Comparison of ENCODE assay signal across 10 cellular contexts in the genomic region with DNA sequence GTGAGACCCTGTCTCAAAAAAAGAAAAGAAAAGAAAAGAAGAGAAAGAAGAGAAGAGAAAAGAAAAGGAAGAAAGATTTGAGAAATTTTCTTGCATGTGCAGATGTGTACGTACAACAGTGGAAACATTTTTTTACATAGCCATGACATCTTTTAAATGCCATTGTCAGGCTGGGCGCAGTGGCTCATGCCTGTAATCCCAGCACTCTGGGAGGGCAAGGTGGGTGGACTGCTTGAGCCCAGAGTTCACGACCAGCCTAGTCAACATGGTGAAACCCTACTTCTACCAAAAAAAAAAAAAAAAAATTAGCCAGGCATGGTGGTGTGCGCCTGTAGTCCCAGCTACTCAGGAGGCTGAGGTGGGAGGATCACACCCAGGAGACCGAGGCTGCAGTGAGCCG. TPM values are rescaled to one million over a fixed set of nuclear protein-coding genes. Genes with fewer than 3 reads are reported as not detected.
"Had no signal": no experiment of that assay in that cellular context is flagged by ENCODE, and none has a peak within 500 bp of the region (broad histone marks: within the 10 kb centered on the region; RNA-seq: fewer than 3 reads in every experiment).

No MANE protein-coding gene starts in this region.

- H2AFZ ChIP-seq: GM23338 had no signal

- DNase-seq: H9, HCEC 1CT, HFFc6, IMR-90 had no signal

- FAIRE-seq: H1, H54, HTR-8/SVneo, K562 had no signal

- H3K4me2 ChIP-seq: GM23338 had no signal

- H3K27ac Mint-ChIP-seq: GM23338, H9, HFFc6 had no signal

- H3K4me3 ChIP-seq: GM23338, K562 had no signal

- H3K9me3 Mint-ChIP-seq: GM23338, H9, HFFc6 had no signal

- H3K4me3 Mint-ChIP-seq: GM23338, H9, HFFc6 had no signal

- ATAC-seq: GM23338, K562 had no signal

RNA-seq across cellular contexts. Expression of a gene that starts 39.3 kb away (rescaled TPM):
- total RNA-seq: GM23338, H1, H9, HFFc6, HT-29, IMR-90, K562 had no signal
- polyA plus RNA-seq: GM23338, H1, IMR-90, K562 had no signal
